In the genomic region with DNA sequence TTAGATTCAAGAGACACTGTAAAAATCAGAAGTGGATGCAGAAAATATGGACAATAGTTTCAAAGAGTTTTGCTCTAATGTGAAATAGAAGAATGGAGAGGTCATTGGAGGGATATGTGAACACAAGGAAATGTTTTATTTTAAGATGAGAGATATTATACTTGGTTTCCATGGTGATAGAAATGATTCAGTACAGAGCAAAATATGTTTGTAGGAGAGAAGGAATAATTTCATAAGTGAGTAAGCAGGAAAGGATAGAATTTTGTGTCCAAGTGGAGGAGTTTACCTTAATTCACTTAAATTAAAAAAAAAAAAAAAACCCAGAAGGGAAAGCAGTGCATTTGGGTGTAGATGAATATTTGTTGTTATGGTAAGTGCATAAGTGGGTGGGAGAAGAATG, we compare ENCODE assay signal across 20 cellular contexts.
A peak's percentile ranks its signal among the peaks of the same experiment; 100 is the strongest.
DNase-seq lines count a peak whose midpoint lies in the region; ATAC-seq and TF ChIP-seq lines count a peak whose summit lies in the region.
"Had no signal": no experiment of that assay in that cellular context is flagged by ENCODE, and none has a peak within 500 bp of the region (broad histone marks: within the 10 kb centered on the region; RNA-seq: fewer than 3 reads in every experiment).

No MANE protein-coding gene starts in this region.

- BruUV-seq in PC-9 (replicated peaks; lab: Mats Ljungman, UMichigan) = no TSS peak
- BruUV-seq in Caco-2 (replicated peaks; lab: Mats Ljungman, UMichigan) = no TSS peak

- no peak overlapping the region for H3K9ac ChIP-seq in skeletal muscle satellite cell (ENCODE audit: low read depth, low read length)
- H3K9ac ChIP-seq: BLaER1 had no signal

- no peaks in the 10 kb centered on the region for H3K36me3 Mint-ChIP-seq in Caco-2 (ENCODE audit: insufficient read depth, unreplicated experiment)
- H3K36me3 Mint-ChIP-seq: CD4-positive, alpha-beta memory T cell had no signal

- H3F3A ChIP-seq in PC-9 (ENCODE audit: insufficient read depth, low read depth) = no peaks in the 10 kb centered on the region

- H3K9me3 Mint-ChIP-seq in Caco-2 (ENCODE audit: unreplicated experiment) = no peaks in the 10 kb centered on the region
- H3K9me3 Mint-ChIP-seq: CD4-positive, alpha-beta memory T cell had no signal

- H3K27ac ChIP-seq in PC-9 = no peak overlapping the region
- H3K27ac ChIP-seq: BLaER1 had no signal

- CTCF ChIA-PET in PC-9 (lab: Charles Lee) = no interaction called here
- CTCF ChIA-PET in Caco-2 (lab: Charles Lee) = no interaction called here

- H3K9me3 ChIP-seq in skeletal muscle satellite cell (replicated peaks; ENCODE audit: low read length) (no peaks in the 10 kb centered on the region), PC-9 (ENCODE audit: insufficient read depth, low read depth) (no peaks in the 10 kb centered on the region), Caco-2 (no peaks in the 10 kb centered on the region)
- H3K9me3 ChIP-seq: BLaER1 had no signal

- H3K9me2 ChIP-seq in PC-9 (ENCODE audit: insufficient read depth) = no peaks in the 10 kb centered on the region

- H3K4me3 Mint-ChIP-seq in Caco-2 (ENCODE audit: unreplicated experiment) = no peak overlapping the region
- H3K4me3 Mint-ChIP-seq: CD4-positive, alpha-beta memory T cell had no signal

- H3K27me3 Mint-ChIP-seq in Caco-2 (ENCODE audit: insufficient read depth, unreplicated experiment) = no peaks in the 10 kb centered on the region
- H3K27me3 Mint-ChIP-seq: CD4-positive, alpha-beta memory T cell had no signal

- no peak overlapping the region for H3K4me3 ChIP-seq in fibroblast of pulmonary artery (replicated peaks; ENCODE audit: low read depth, low read length)
- no peak overlapping the region for H3K4me3 ChIP-seq in skeletal muscle satellite cell (ENCODE audit: low read length)
- no peak overlapping the region for H3K4me3 ChIP-seq in PC-9
- H3K4me3 ChIP-seq in Caco-2 (ENCODE audit: low read depth, low read length) = no peak overlapping the region
- H3K4me3 ChIP-seq: BLaER1 had no signal

- no peaks in the 10 kb centered on the region for H3K36me3 ChIP-seq in skeletal muscle satellite cell (ENCODE audit: insufficient read depth, low read length)
- no peaks in the 10 kb centered on the region for H3K36me3 ChIP-seq in PC-9 (ENCODE audit: low read depth)
- H3K36me3 ChIP-seq in Caco-2 (ENCODE audit: control insufficient read depth, insufficient read depth, low read length) = no peaks in the 10 kb centered on the region
- H3K36me3 ChIP-seq: BLaER1 had no signal

- no peak overlapping the region for H3K27ac Mint-ChIP-seq in Caco-2 (ENCODE audit: unreplicated experiment)
- H3K27ac Mint-ChIP-seq: CD4-positive, alpha-beta memory T cell had no signal

- DNase-seq in EH (ENCODE audit: low read depth) (peak; percentile 8), fibroblast of pulmonary artery (ENCODE audit: low read depth) (peak; percentile 17), PC-9 (no peak), Caco-2 (no peak)
- DNase-seq: Calu3; CD4-positive, alpha-beta memory T cell; EL; GOT3; KG1; MV-4-11; NCI-H187 treated with DMSO at 0.1 percent for 48 hours; NCI-H2227 treated with DMSO at 0.1 percent for 48 hours; NCI-H524; NCI-H82; OCI-M1; SHP77 had no signal

- no peaks in the 10 kb centered on the region for H3K79me2 ChIP-seq in PC-9 (ENCODE audit: low read depth)

- intact Hi-C loops in PC-9 (cut with micrococcal nuclease; ENCODE audit: unreplicated experiment) (no loop called here), Caco-2 (cut with micrococcal nuclease; ENCODE audit: unreplicated experiment) (no loop called here)

- H3K27me3 ChIP-seq in skeletal muscle satellite cell (ENCODE audit: control insufficient read depth, insufficient read depth, low read length) (no peaks in the 10 kb centered on the region), PC-9 (ENCODE audit: insufficient read depth, low read depth) (no peaks in the 10 kb centered on the region), Caco-2 (replicated peaks; ENCODE audit: control insufficient read depth, insufficient read depth, low read length) (no peaks in the 10 kb centered on the region)
- H3K27me3 ChIP-seq: BLaER1 had no signal

- POLR2A ChIA-PET in PC-9 (lab: Charles Lee; ENCODE audit: unreplicated experiment) = no interaction called here
- POLR2A ChIA-PET in Caco-2 (lab: Charles Lee) = no interaction called here

- ATAC-seq in SK-N-SH treated with all-trans-retinoic acid at 6 μM for 48 hours (peak; percentile 88), GM21390 (IDR thresholded peaks at IDR 0.05; ENCODE audit: unreplicated experiment) (no peak)

- TF ChIP-seq CTCF in fibroblast of pulmonary artery (IDR thresholded peaks at IDR 0.05; ENCODE audit: low read length, missing control alignments) (no peak), PC-9 (conservative IDR thresholded peaks at IDR 0.05) (no peak), Caco-2 (IDR thresholded peaks at IDR 0.05; ENCODE audit: insufficient read depth in 1 of 2, low read depth in 1 of 2, low read length in 1 of 2, severe bottlenecking in 1 of 2, unreplicated experiment in 1 of 2) (no peak)

- H3K4me1 Mint-ChIP-seq in Caco-2 (ENCODE audit: low read depth, unreplicated experiment) = no peaks in the 10 kb centered on the region
- H3K4me1 Mint-ChIP-seq: CD4-positive, alpha-beta memory T cell had no signal

- H3K4me2 ChIP-seq in skeletal muscle satellite cell (ENCODE audit: low read length) (peak overlapping the region; percentile 13), PC-9 (no peak overlapping the region)
- H3K4me2 ChIP-seq: BLaER1 had no signal

- H2AFZ ChIP-seq in PC-9 = no peak overlapping the region

- H4K20me1 ChIP-seq in PC-9 (ENCODE audit: insufficient read depth) = no peaks in the 10 kb centered on the region
- H4K20me1 ChIP-seq: BLaER1 had no signal

- peaks cover 10% of the 10 kb centered on the region for H3K4me1 ChIP-seq in skeletal muscle satellite cell (ENCODE audit: control insufficient read depth, insufficient read depth, low read length)
- H3K4me1 ChIP-seq in PC-9 (replicated peaks; ENCODE audit: insufficient read depth) = no peaks in the 10 kb centered on the region
- H3K4me1 ChIP-seq in Caco-2 = 0 out of 2 replicates have a peak, but pooled peaks cover 4% of the 10 kb centered on the region
- H3K4me1 ChIP-seq: BLaER1 had no signal

TF ChIP-seq in SK-N-SH treated with all-trans-retinoic acid at 6 μM for 48 hours, 23 proteins besides CTCF, POLR2A, EP300 and RAD21:
- no peak for TF ChIP-seq ISL1 (CRISPR knock-in tag; IDR thresholded peaks at IDR 0.05)
- TF ChIP-seq ZNF565 (CRISPR knock-in tag; conservative IDR thresholded peaks at IDR 0.05; ENCODE audit: low read depth) = no peak
- TF ChIP-seq CREB5 (CRISPR knock-in tag; IDR thresholded peaks at IDR 0.05; ENCODE audit: low read depth) = no peak
- no peak for TF ChIP-seq ARNTL (CRISPR knock-in tag; IDR thresholded peaks at IDR 0.05; ENCODE audit: borderline replicate concordance, low read depth)
- TF ChIP-seq ZNF70 (CRISPR knock-in tag; IDR thresholded peaks at IDR 0.05) = no peak
- TF ChIP-seq TCF4 (CRISPR knock-in tag; IDR thresholded peaks at IDR 0.05; ENCODE audit: borderline replicate concordance) = no peak
- TF ChIP-seq TSHZ2 (CRISPR knock-in tag; IDR thresholded peaks at IDR 0.05) = no peak
- TF ChIP-seq ZC3H10 (CRISPR knock-in tag; IDR thresholded peaks at IDR 0.05) = no peak
- TF ChIP-seq, protein P1, sequence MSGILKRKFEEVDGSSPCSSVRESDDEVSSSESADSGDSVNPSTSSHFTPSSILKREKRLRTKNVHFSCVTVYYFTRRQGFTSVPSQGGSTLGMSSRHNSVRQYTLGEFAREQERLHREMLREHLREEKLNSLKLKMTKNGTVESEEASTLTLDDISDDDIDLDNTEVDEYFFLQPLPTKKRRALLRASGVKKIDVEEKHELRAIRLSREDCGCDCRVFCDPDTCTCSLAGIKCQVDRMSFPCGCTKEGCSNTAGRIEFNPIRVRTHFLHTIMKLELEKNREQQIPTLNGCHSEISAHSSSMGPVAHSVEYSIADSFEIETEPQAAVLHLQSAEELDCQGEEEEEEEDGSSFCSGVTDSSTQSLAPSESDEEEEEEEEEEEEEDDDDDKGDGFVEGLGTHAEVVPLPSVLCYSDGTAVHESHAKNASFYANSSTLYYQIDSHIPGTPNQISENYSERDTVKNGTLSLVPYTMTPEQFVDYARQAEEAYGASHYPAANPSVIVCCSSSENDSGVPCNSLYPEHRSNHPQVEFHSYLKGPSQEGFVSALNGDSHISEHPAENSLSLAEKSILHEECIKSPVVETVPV (CRISPR knock-in tag; IDR thresholded peaks at IDR 0.05) = no peak
- no peak for TF ChIP-seq CSDC2 (CRISPR knock-in tag; IDR thresholded peaks at IDR 0.05)
- TF ChIP-seq ESRRG (CRISPR knock-in tag; IDR thresholded peaks at IDR 0.05) = no peak

Comparison
In these comparisons a context has a peak if more than half of its experiments do, and no peak if none do; other contexts are left out.
1. DNase-seq: peak in EH (single experiment) and fibroblast of pulmonary artery (single experiment); none in PC-9 (0 of 2) and Caco-2 (0 of 2).